In genomic region chr15:52924641-52925040, GRCh38 we compare ENCODE assay signal across 18 cellular contexts.
DNase-seq lines count a peak whose midpoint lies in the region; ATAC-seq and TF ChIP-seq lines count a peak whose summit lies in the region.
"Had no signal": no experiment of that assay in that cellular context is flagged by ENCODE, and none has a peak within 500 bp of the region (broad histone marks: within the 10 kb centered on the region; RNA-seq: fewer than 3 reads in every experiment).

No MANE protein-coding gene starts in this region.

- no peak overlapping the region for H3K27ac Mint-ChIP-seq in GM23338
- peak overlapping the region; percentile 27 for H3K27ac Mint-ChIP-seq in nephron progenitor cell
- peak overlapping the region; percentile 50 for H3K27ac Mint-ChIP-seq in progenitor cell of endocrine pancreas
- no peak overlapping the region for H3K27ac Mint-ChIP-seq in CD14-positive monocyte
- no peak overlapping the region for H3K27ac Mint-ChIP-seq in type B pancreatic cell
- H3K27ac Mint-ChIP-seq: CD8-positive, alpha-beta T cell had no signal

- peak; percentile 81 for ATAC-seq in GM23338
- ATAC-seq: CD8-positive, alpha-beta T cell; GM12878 had no signal

- 89 to 91% methylated on average over 7 of the region's 7 CpGs for WGBS in ectodermal cell, 2 experiments
- 79 to 82% methylated on average over 7 of the region's 7 CpGs for WGBS in sigmoid colon, 2 donors

- H3K27me3 ChIP-seq in GM23338 (ENCODE audit: insufficient read depth) (no peaks in the 10 kb centered on the region), ectodermal cell (ENCODE audit: control insufficient read depth, insufficient read depth, low read length, poor library complexity, severe bottlenecking) (no peaks in the 10 kb centered on the region), sigmoid colon (no peaks in the 10 kb centered on the region)
- H3K27me3 ChIP-seq: BLaER1 had no signal

- H3K9me3 ChIP-seq in ectodermal cell (ENCODE audit: control insufficient read depth, low read length) (no peaks in the 10 kb centered on the region), sigmoid colon (peaks cover 0 to 3% (median 0%) of the 10 kb centered on the region in 4 donors)
- H3K9me3 ChIP-seq: BLaER1, HAP-1 had no signal

- H3K36me3 Mint-ChIP-seq in GM23338 (ENCODE audit: low read depth) (no peaks in the 10 kb centered on the region), nephron progenitor cell (ENCODE audit: low read depth) (no peaks in the 10 kb centered on the region), progenitor cell of endocrine pancreas (ENCODE audit: insufficient read depth) (peaks cover 6% of the 10 kb centered on the region), CD14-positive monocyte (no peaks in the 10 kb centered on the region), type B pancreatic cell (no peaks in the 10 kb centered on the region)
- H3K36me3 Mint-ChIP-seq: CD8-positive, alpha-beta T cell had no signal

- no peaks in the 10 kb centered on the region for H3K79me2 ChIP-seq in GM23338 (replicated peaks; ENCODE audit: insufficient read depth)

- H3K4me2 ChIP-seq in GM23338, result no peak overlapping the region
- H3K4me2 ChIP-seq: BLaER1 had no signal

- H3K4me1 Mint-ChIP-seq in GM23338, result peaks cover 12% of the 10 kb centered on the region; the same call in 2 of the 3 replicates
- H3K4me1 Mint-ChIP-seq in nephron progenitor cell, result peaks cover 13% of the 10 kb centered on the region
- H3K4me1 Mint-ChIP-seq in progenitor cell of endocrine pancreas (ENCODE audit: low read depth), result peaks cover 35% of the 10 kb centered on the region
- no peaks in the 10 kb centered on the region for H3K4me1 Mint-ChIP-seq in CD14-positive monocyte
- H3K4me1 Mint-ChIP-seq in type B pancreatic cell (ENCODE audit: unreplicated experiment), result no peaks in the 10 kb centered on the region

- no peak overlapping the region for H3K27ac ChIP-seq in GM23338 (ENCODE audit: low read depth)
- H3K27ac ChIP-seq in ectodermal cell (ENCODE audit: insufficient read depth, low read depth, low read length, poor library complexity, severe bottlenecking), result peak overlapping the region; percentile 55
- H3K27ac ChIP-seq in sigmoid colon, result no peak overlapping the region
- H3K27ac ChIP-seq: BLaER1 had no signal

- H3K27me3 Mint-ChIP-seq in GM23338 (ENCODE audit: insufficient read depth, low read depth, poor library complexity) (no peaks in the 10 kb centered on the region), nephron progenitor cell (ENCODE audit: low read depth, poor library complexity) (peaks cover 19% of the 10 kb centered on the region), progenitor cell of endocrine pancreas (no peaks in the 10 kb centered on the region), CD14-positive monocyte (ENCODE audit: low read depth in 3 of 3) (peaks cover 1 to 4% (median 2%) of the 10 kb centered on the region in 3 donors), type B pancreatic cell (peaks cover 16% of the 10 kb centered on the region)

- no peak overlapping the region for H3K4me3 ChIP-seq in GM23338
- H3K4me3 ChIP-seq in ectodermal cell (ENCODE audit: insufficient read depth, low read depth, low read length), result no peak overlapping the region
- H3K4me3 ChIP-seq in sigmoid colon, result no peak overlapping the region
- H3K4me3 ChIP-seq: BLaER1, GM12878, HAP-1 had no signal

- H3K4me1 ChIP-seq in GM23338 (ENCODE audit: insufficient read depth) (no peaks in the 10 kb centered on the region), ectodermal cell (ENCODE audit: control insufficient read depth, insufficient read depth, low read length) (peaks cover 9% of the 10 kb centered on the region), sigmoid colon (no peaks in the 10 kb centered on the region)
- H3K4me1 ChIP-seq: BLaER1, HAP-1 had no signal

- H2AFZ ChIP-seq in GM23338, result peak overlapping the region; percentile 99

- no peak for TF ChIP-seq POLR2A in sigmoid colon (IDR thresholded peaks at IDR 0.05)

- no peaks in the 10 kb centered on the region for H3K9me2 ChIP-seq in GM23338 (ENCODE audit: insufficient read depth)

- intact Hi-C loops in CD14-positive monocyte (cut with micrococcal nuclease) (no loop called here), sigmoid colon (cut with DNase I) (no loop called here)

- no peaks in the 10 kb centered on the region for H4K20me1 ChIP-seq in GM23338 (replicated peaks; ENCODE audit: insufficient read depth)
- H4K20me1 ChIP-seq: BLaER1 had no signal

- TF ChIP-seq EP300 in sigmoid colon (IDR thresholded peaks at IDR 0.05), result no peak

- DNase-seq in GM23338 (ENCODE audit: low spot score) (peak; percentile 15), nephron progenitor cell (no peak), progenitor cell of endocrine pancreas (ENCODE audit: low spot score, unreplicated experiment) (no peak), CD14-positive monocyte (ENCODE audit: low spot score) (no peak), sigmoid colon (no peak), type B pancreatic cell (ENCODE audit: extremely low spot score, unreplicated experiment) (no peak)
- DNase-seq: 8988T; CD8-positive, alpha-beta T cell; COR-L47; DMS 273 treated with DMSO at 0.1 percent for 48 hours; DMS53; DND-41; EL; GOT3 had no signal

- TF ChIP-seq CTCF in GM23338 (conservative IDR thresholded peaks at IDR 0.05; ENCODE audit: low read depth in 2 of 2) (no peak), nephron progenitor cell (IDR thresholded peaks at IDR 0.05) (no peak), progenitor cell of endocrine pancreas (IDR thresholded peaks at IDR 0.05; ENCODE audit: unreplicated experiment) (no peak), CD14-positive monocyte (IDR thresholded peaks at IDR 0.05) (no peak), sigmoid colon (IDR thresholded peaks at IDR 0.05) (no peak), type B pancreatic cell (conservative IDR thresholded peaks at IDR 0.05) (no peak)

- no peaks in the 10 kb centered on the region for H3F3A ChIP-seq in GM23338 (replicated peaks; ENCODE audit: low read depth)

- H3K4me3 Mint-ChIP-seq in GM23338 (no peak overlapping the region), nephron progenitor cell (no peak overlapping the region), progenitor cell of endocrine pancreas (ENCODE audit: low read depth) (no peak overlapping the region), CD14-positive monocyte (no peak overlapping the region), type B pancreatic cell (no peak overlapping the region)
- H3K4me3 Mint-ChIP-seq: CD8-positive, alpha-beta T cell had no signal

- H3K36me3 ChIP-seq in GM23338 (ENCODE audit: insufficient read depth) (no peaks in the 10 kb centered on the region), ectodermal cell (ENCODE audit: control insufficient read depth, insufficient read depth, low read length) (no peaks in the 10 kb centered on the region), sigmoid colon (no peaks in the 10 kb centered on the region)
- H3K36me3 ChIP-seq: BLaER1, HAP-1 had no signal

- H3K9me3 Mint-ChIP-seq in GM23338, result no peaks in the 10 kb centered on the region
- H3K9me3 Mint-ChIP-seq in nephron progenitor cell, result peaks cover 12% of the 10 kb centered on the region
- peaks cover 4% of the 10 kb centered on the region for H3K9me3 Mint-ChIP-seq in progenitor cell of endocrine pancreas (ENCODE audit: low read depth)
- peaks cover 0 to 4% (median 0%) of the 10 kb centered on the region in 7 donors for H3K9me3 Mint-ChIP-seq in CD14-positive monocyte
- H3K9me3 Mint-ChIP-seq in type B pancreatic cell, result peaks cover 1% of the 10 kb centered on the region

Comparison
In these comparisons a context has a peak if more than half of its experiments do, and no peak if none do; other contexts are left out.
1. H3K27ac Mint-ChIP-seq: peak in nephron progenitor cell (single experiment) and progenitor cell of endocrine pancreas (single experiment); none in GM23338 (single experiment), CD14-positive monocyte (0 of 7) and type B pancreatic cell (single experiment).